ENCODE assay signal across 17 cellular contexts in genomic region chr3:23665741-23666140, GRCh38.
"Had no signal": no experiment of that assay in that cellular context is flagged by ENCODE, and none has a peak within 500 bp of the region (broad histone marks: within the 10 kb centered on the region; RNA-seq: fewer than 3 reads in every experiment).

No MANE protein-coding gene starts in this region.

- H3K27ac ChIP-seq: dorsolateral prefrontal cortex, right atrium auricular region, skin epidermis, suprapubic skin, transverse colon, vagina had no signal

- DNase-seq: activated CD4-positive, alpha-beta T cell treated with anti-CD3 and anti-CD28 coated beads, Interleukin-2, amount 50 U/mL, for 1 hour; activated CD8-positive, alpha-beta memory T cell treated with anti-CD3 and anti-CD28 coated beads, Interleukin-2, amount 50 U/mL, for 4 hours; activated effector memory CD4-positive, alpha-beta T cell treated with anti-CD3 and anti-CD28 coated beads, Interleukin-2, amount 50 U/mL, for 16 hours; activated naive CD4-positive, alpha-beta T cell treated with anti-CD3 and anti-CD28 coated beads, Interleukin-2, amount 50 U/mL, for 16 hours; activated T-cell treated with anti-CD3 and anti-CD28 coated beads, Interleukin-2, amount 50 U/mL, for 48 hours; dorsolateral prefrontal cortex; mesenchymal stem cell; mucosa of descending colon; naive B cell; transverse colon had no signal

- H3K27ac Mint-ChIP-seq: naive B cell; stimulated activated naive CD8-positive, alpha-beta T cell treated with anti-CD3 and anti-CD28 coated beads, Interleukin-15, Interleukin-2, amounts not matched to agents 100 ng/mL and 50 ng/mL, for 24 hours had no signal

- H3K4me3 ChIP-seq: dorsolateral prefrontal cortex, mucosa of descending colon, right atrium auricular region, skin epidermis, suprapubic skin, transverse colon, vagina had no signal

- H3K27me3 ChIP-seq: dorsolateral prefrontal cortex, right atrium auricular region, suprapubic skin, transverse colon, vagina had no signal

- ATAC-seq: activated CD4-positive, CD25-positive, alpha-beta regulatory T cell treated with anti-CD3 and anti-CD28 coated beads, Interleukin-2, amount 50 U/mL, for 24 hours; mucosa of descending colon had no signal

- H3K36me3 ChIP-seq: right atrium auricular region, suprapubic skin, transverse colon, vagina had no signal

- H3K9me3 Mint-ChIP-seq: neural crest cell; stimulated activated naive CD8-positive, alpha-beta T cell treated with anti-CD3 and anti-CD28 coated beads, Interleukin-15, Interleukin-2, amounts not matched to agents 100 ng/mL and 50 ng/mL, for 24 hours had no signal

- H3K9me3 ChIP-seq: mucosa of descending colon, right atrium auricular region, suprapubic skin, transverse colon, vagina had no signal

- H3K4me3 Mint-ChIP-seq: neural crest cell; stimulated activated naive CD8-positive, alpha-beta T cell treated with anti-CD3 and anti-CD28 coated beads, Interleukin-15, Interleukin-2, amounts not matched to agents 100 ng/mL and 50 ng/mL, for 24 hours had no signal

- H3K4me1 ChIP-seq: right atrium auricular region had no signal
